ENCODE assay signal across 16 cellular contexts in genomic region chr17:16171613-16172012, GRCh38. TPM values are rescaled to one million over a fixed set of nuclear protein-coding genes. Genes with fewer than 3 reads are reported as not detected.
DNase-seq lines count a peak whose midpoint lies in the region; ATAC-seq and TF ChIP-seq lines count a peak whose summit lies in the region.
"Had no signal": no experiment of that assay in that cellular context is flagged by ENCODE, and none has a peak within 500 bp of the region (broad histone marks: within the 10 kb centered on the region; RNA-seq: fewer than 3 reads in every experiment).

No MANE protein-coding gene starts in this region.

- no peaks in the 10 kb centered on the region for H3K27me3 ChIP-seq in CD8-positive, alpha-beta memory T cell (ENCODE audit: insufficient read depth, low read length, poor library complexity, severe bottlenecking)

- CTCF ChIA-PET in CD8-positive, alpha-beta memory T cell (lab: Charles Lee): no interaction called here

- H3K36me3 ChIP-seq in mucosa of descending colon (ENCODE audit: low read depth): no peaks in the 10 kb centered on the region
- H3K36me3 ChIP-seq in CD8-positive, alpha-beta memory T cell (ENCODE audit: insufficient read depth, low read length): peaks cover 8% of the 10 kb centered on the region

- intact Hi-C loops in mucosa of descending colon (cut with DNase I, micrococcal nuclease): no loop called here

- H3K4me3 Mint-ChIP-seq in CD8-positive, alpha-beta memory T cell: no peak overlapping the region
- H3K4me3 Mint-ChIP-seq: CD4-positive, alpha-beta T cell; effector memory CD8-positive, alpha-beta T cell; natural killer cell treated with Interleukin-12 subunit alpha and Interleukin-12 subunit beta and Interleukin-15 and Interleukin-18, amount 100 ng/mL, for 72 hours; stimulated activated naive CD8-positive, alpha-beta T cell treated with anti-CD3 and anti-CD28 coated beads, Interleukin-15, Interleukin-2, amounts not matched to agents 100 ng/mL and 50 ng/mL, for 24 hours had no signal

- H3K36me3 Mint-ChIP-seq in CD8-positive, alpha-beta memory T cell: peaks cover 0 to 45% (median 10%) of the 10 kb centered on the region in 3 donors
- H3K36me3 Mint-ChIP-seq: natural killer cell treated with Interleukin-12 subunit alpha and Interleukin-12 subunit beta and Interleukin-15 and Interleukin-18, amount 100 ng/mL, for 72 hours had no signal

- POLR2A ChIA-PET in CD8-positive, alpha-beta memory T cell (lab: Charles Lee): no interaction called here

- peaks cover 0 to 5% (median 0%) of the 10 kb centered on the region in 5 donors for H3K9me3 Mint-ChIP-seq in CD8-positive, alpha-beta memory T cell
- H3K9me3 Mint-ChIP-seq: CD4-positive, alpha-beta T cell; effector memory CD8-positive, alpha-beta T cell; natural killer cell treated with Interleukin-12 subunit alpha and Interleukin-12 subunit beta and Interleukin-15 and Interleukin-18, amount 100 ng/mL, for 72 hours; stimulated activated naive CD8-positive, alpha-beta T cell treated with anti-CD3 and anti-CD28 coated beads, Interleukin-15, Interleukin-2, amounts not matched to agents 100 ng/mL and 50 ng/mL, for 24 hours had no signal

- H3K9me3 ChIP-seq in mucosa of descending colon: no peaks in the 10 kb centered on the region
- H3K9me3 ChIP-seq in CD8-positive, alpha-beta memory T cell (ENCODE audit: low read length): no peaks in the 10 kb centered on the region
- H3K9me3 ChIP-seq: HAP-1 had no signal

- H3K4me1 ChIP-seq in mucosa of descending colon (ENCODE audit: low read depth): no peaks in the 10 kb centered on the region
- no peaks in the 10 kb centered on the region for H3K4me1 ChIP-seq in CD8-positive, alpha-beta memory T cell (ENCODE audit: insufficient read depth, low read length)
- H3K4me1 ChIP-seq: HAP-1 had no signal

- H3K27ac Mint-ChIP-seq in CD8-positive, alpha-beta memory T cell: peak overlapping the region in 2 of 8 donors; percentile 11 to 61
- H3K27ac Mint-ChIP-seq: CD4-positive, alpha-beta T cell; effector memory CD8-positive, alpha-beta T cell; natural killer cell treated with Interleukin-12 subunit alpha and Interleukin-12 subunit beta and Interleukin-15 and Interleukin-18, amount 100 ng/mL, for 72 hours; stimulated activated naive CD8-positive, alpha-beta T cell treated with anti-CD3 and anti-CD28 coated beads, Interleukin-15, Interleukin-2, amounts not matched to agents 100 ng/mL and 50 ng/mL, for 24 hours had no signal

- H3K4me1 Mint-ChIP-seq in CD8-positive, alpha-beta memory T cell: peaks cover 16 to 39% (median 29%) of the 10 kb centered on the region in 3 donors

- H3K27ac ChIP-seq in CD8-positive, alpha-beta memory T cell (ENCODE audit: low read depth, low read length): no peak overlapping the region

- no peak overlapping the region for H3K4me3 ChIP-seq in astrocyte of the spinal cord (ENCODE audit: low read depth, low read length)
- H3K4me3 ChIP-seq in mucosa of descending colon: no peak overlapping the region
- H3K4me3 ChIP-seq in CD8-positive, alpha-beta memory T cell (ENCODE audit: low read length): no peak overlapping the region
- H3K4me3 ChIP-seq: HAP-1 had no signal

- ATAC-seq in mucosa of descending colon: peak; percentile 62
- ATAC-seq: effector memory CD8-positive, alpha-beta T cell; natural killer cell treated with Interleukin-12 subunit alpha and Interleukin-12 subunit beta and Interleukin-15 and Interleukin-18, amount 100 ng/mL, for 72 hours; sciatic nerve had no signal

- TF ChIP-seq CTCF in astrocyte of the spinal cord (IDR thresholded peaks at IDR 0.05; ENCODE audit: low read depth, low read length) (no peak), mucosa of descending colon (IDR thresholded peaks at IDR 0.05) (no peak)

- H3K27me3 Mint-ChIP-seq in CD8-positive, alpha-beta memory T cell: no peaks in the 10 kb centered on the region
- H3K27me3 Mint-ChIP-seq: CD4-positive, alpha-beta T cell; effector memory CD8-positive, alpha-beta T cell; natural killer cell treated with Interleukin-12 subunit alpha and Interleukin-12 subunit beta and Interleukin-15 and Interleukin-18, amount 100 ng/mL, for 72 hours; stimulated activated naive CD8-positive, alpha-beta T cell treated with anti-CD3 and anti-CD28 coated beads, Interleukin-15, Interleukin-2, amounts not matched to agents 100 ng/mL and 50 ng/mL, for 24 hours had no signal

- in situ Hi-C loops in astrocyte of the spinal cord (cut with HindIII; ENCODE audit: low sequenced_read_pairs): no loop called here

- peak; percentile 91 for DNase-seq in DMS53 (lab: John Stamatoyannopoulos, UW)
- DNase-seq in NCI-H187 treated with DMSO at 0.1 percent for 48 hours (lab: John Stamatoyannopoulos, UW): peak; percentile 24
- DNase-seq in astrocyte of the spinal cord (ENCODE audit: low read depth, low spot score): peak; percentile 85
- no peak for DNase-seq in mucosa of descending colon
- DNase-seq in CD8-positive, alpha-beta memory T cell: no peak
- no peak for DNase-seq in midbrain (lab: John Stamatoyannopoulos, UW)
- DNase-seq in NCI-H82 (lab: John Stamatoyannopoulos, UW): no peak
- DNase-seq in globus pallidus (ENCODE audit: low spot score): no peak
- DNase-seq: activated CD4-positive, alpha-beta T cell treated with anti-CD3 and anti-CD28 coated beads for 48 hours; CD4-positive, alpha-beta T cell; effector memory CD8-positive, alpha-beta T cell; NCI-H1105 had no signal

RNA-seq across cellular contexts. Expression of gene NCOR1, which starts 43.7 kb away (rescaled TPM):
- total RNA-seq in mucosa of descending colon: 100 to 1,000 TPM; 196 to 238 (median 227) TPM
- 100 to 1,000 TPM; 146 to 147 TPM for total RNA-seq in CD8-positive, alpha-beta memory T cell
- 158 TPM for polyA plus RNA-seq in CD8-positive, alpha-beta memory T cell

RNA-seq across cellular contexts. Expression of gene PIGL, which starts 45.4 kb away (rescaled TPM):
- 10 to 100 TPM; 28.2 to 51.8 (median 49.8) TPM for total RNA-seq in mucosa of descending colon
- 10 to 100 TPM; 26.3 to 27.1 TPM for total RNA-seq in CD8-positive, alpha-beta memory T cell
- 12.9 TPM for polyA plus RNA-seq in CD8-positive, alpha-beta memory T cell

Comparison
In these comparisons a context has a peak if more than half of its experiments do, and no peak if none do; other contexts are left out.
1. DNase-seq: peak in DMS53 (single experiment), NCI-H187 treated with DMSO at 0.1 percent for 48 hours (single experiment) and astrocyte of the spinal cord (single experiment); none in mucosa of descending colon (0 of 3), CD8-positive, alpha-beta memory T cell (0 of 5), midbrain (single experiment), NCI-H82 (single experiment) and globus pallidus (single experiment).